In the genomic region with DNA sequence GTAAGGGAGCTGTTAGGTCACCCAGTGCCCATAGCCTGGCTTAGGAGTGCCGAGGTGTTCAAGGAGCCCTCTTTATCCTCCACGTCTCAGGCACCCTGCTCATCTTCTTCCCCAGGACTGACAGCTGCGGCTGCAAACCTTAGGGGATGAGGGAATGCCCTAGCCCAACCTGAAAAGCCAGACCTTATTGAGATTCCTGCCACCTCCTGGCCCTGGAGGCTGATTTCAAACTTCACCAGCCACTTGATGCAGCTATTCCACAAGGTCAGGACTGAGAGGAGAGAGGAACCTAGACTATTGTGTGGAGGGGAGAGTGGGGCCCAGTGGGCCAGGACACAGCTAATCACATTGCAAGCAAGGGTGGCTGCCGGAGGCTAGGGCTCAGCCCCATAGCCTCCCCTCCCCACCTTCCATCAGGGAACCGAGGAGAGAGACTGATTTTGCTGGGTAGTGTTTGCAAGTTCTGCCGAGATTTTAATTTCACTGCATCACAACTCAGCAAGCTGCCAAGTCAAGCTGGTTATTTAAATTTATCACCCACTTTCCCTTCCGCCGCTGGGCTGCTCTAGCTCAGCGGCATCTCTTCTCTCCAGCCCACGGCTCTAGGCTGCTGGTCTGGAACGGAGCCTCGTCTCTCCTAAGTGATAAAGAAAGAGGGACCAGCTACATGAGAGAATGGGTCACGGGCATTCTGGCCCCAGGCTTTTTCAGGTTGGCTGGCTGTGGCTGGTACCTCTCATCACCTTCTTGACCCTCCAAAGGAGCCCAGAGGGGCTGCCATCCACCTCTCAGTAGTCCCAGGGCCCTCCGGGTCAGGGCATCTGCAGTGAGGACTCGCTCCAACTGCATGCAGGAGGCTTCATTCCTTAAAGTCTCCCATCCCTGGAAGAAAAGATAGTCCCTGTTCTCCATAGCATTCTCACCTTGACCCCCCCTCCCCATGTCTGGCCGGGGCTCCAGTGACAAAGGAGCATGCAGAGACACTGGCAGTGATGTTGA, we compare ENCODE assay signal across 12 cellular contexts.
DNase-seq lines count a peak whose midpoint lies in the region; TF ChIP-seq lines count a peak whose summit lies in the region.
"Had no signal": no experiment of that assay in that cellular context is flagged by ENCODE, and none has a peak within 500 bp of the region (broad histone marks: within the 10 kb centered on the region; RNA-seq: fewer than 3 reads in every experiment).

No MANE protein-coding gene starts in this region.

- peak; percentile 46 for DNase-seq in Ammon's horn (ENCODE audit: low spot score)
- DNase-seq in chondrocyte (ENCODE audit: low spot score), result peak; percentile 57
- DNase-seq in nephron progenitor cell, result no peak
- peak; percentile 20 for DNase-seq in superior temporal gyrus (ENCODE audit: extremely low spot score)
- DNase-seq in DMS153 treated with DMSO at 0.1 percent for 48 hours (lab: John Stamatoyannopoulos, UW; ENCODE audit: unreplicated experiment), result no peak
- no peak for DNase-seq in NCI-H1694 treated with DMSO at 0.1 percent for 48 hours (lab: John Stamatoyannopoulos, UW)
- no peak for DNase-seq in ecto neural progenitor cell (ENCODE audit: low spot score)
- DNase-seq: 8988T; AML-193; CD4-positive, alpha-beta T cell; DMS 273 treated with DMSO at 0.1 percent for 48 hours; DMS79 had no signal

- H3K27me3 Mint-ChIP-seq in chondrocyte (ENCODE audit: low read depth), result peaks cover 76% of the 10 kb centered on the region
- H3K27me3 Mint-ChIP-seq in nephron progenitor cell (ENCODE audit: low read depth, poor library complexity), result peaks cover 12% of the 10 kb centered on the region

- no peaks in the 10 kb centered on the region for H3K9me3 Mint-ChIP-seq in chondrocyte (ENCODE audit: low read depth)
- no peaks in the 10 kb centered on the region for H3K9me3 Mint-ChIP-seq in nephron progenitor cell
- H3K9me3 Mint-ChIP-seq: CD4-positive, alpha-beta T cell had no signal

- H3K27ac Mint-ChIP-seq in chondrocyte (ENCODE audit: unreplicated experiment) (no peak overlapping the region), nephron progenitor cell (peak overlapping the region; percentile 73)
- H3K27ac Mint-ChIP-seq: CD4-positive, alpha-beta T cell had no signal

- no peak overlapping the region for H3K4me3 Mint-ChIP-seq in chondrocyte (ENCODE audit: unreplicated experiment)
- no peak overlapping the region for H3K4me3 Mint-ChIP-seq in nephron progenitor cell
- H3K4me3 Mint-ChIP-seq: CD4-positive, alpha-beta T cell had no signal

- H3K4me1 Mint-ChIP-seq in chondrocyte (ENCODE audit: low read depth) (no peaks in the 10 kb centered on the region), nephron progenitor cell (peaks cover 97% of the 10 kb centered on the region)

- peaks cover 1% of the 10 kb centered on the region for H3K36me3 Mint-ChIP-seq in chondrocyte (ENCODE audit: low read depth)
- H3K36me3 Mint-ChIP-seq in nephron progenitor cell (ENCODE audit: low read depth), result peaks cover 71% of the 10 kb centered on the region

- no peak for TF ChIP-seq CTCF in chondrocyte (IDR thresholded peaks at IDR 0.05)
- TF ChIP-seq CTCF in nephron progenitor cell (IDR thresholded peaks at IDR 0.05), result no peak

Comparison
In these comparisons a context has a peak if more than half of its experiments do, and no peak if none do; other contexts are left out.
1. DNase-seq: peak in Ammon's horn (single experiment), chondrocyte (single experiment) and superior temporal gyrus (single experiment); none in nephron progenitor cell (single experiment), DMS153 treated with DMSO at 0.1 percent for 48 hours (single experiment), NCI-H1694 treated with DMSO at 0.1 percent for 48 hours (single experiment) and ecto neural progenitor cell (single experiment).